Comparison of ENCODE assay signal across 9 cellular contexts in genomic region chr4:54840992-54841768, GRCh38.
DNase-seq lines count a peak whose midpoint lies in the region; ATAC-seq, FAIRE-seq and TF ChIP-seq lines count a peak whose summit lies in the region.
"Had no signal": no experiment of that assay in that cellular context is flagged by ENCODE, and none has a peak within 500 bp of the region (broad histone marks: within the 10 kb centered on the region; RNA-seq: fewer than 3 reads in every experiment).

No MANE protein-coding gene starts in this region.

- peaks cover 3% of the 10 kb centered on the region; the same call in 1 of the 2 replicates for H3K27me3 ChIP-seq in IMR-90 (ENCODE audit: control insufficient read depth, insufficient read depth, low read length)
- H3K27me3 ChIP-seq in GM12878 (replicated peaks in 1 of 2; ENCODE audit: control insufficient read depth in 2 of 2, insufficient read depth in 2 of 2, low read length in 1 of 2), result no peaks in the 10 kb centered on the region

- no peak overlapping the region for H2AK5ac ChIP-seq in IMR-90 (ENCODE audit: low read depth, low read length)

- H4K91ac ChIP-seq in IMR-90 (ENCODE audit: insufficient read depth, low read depth, low read length), result no peak overlapping the region

- H3K27ac ChIP-seq in IMR-90 (ENCODE audit: insufficient read depth, low read length), result no peak overlapping the region
- H3K27ac ChIP-seq in GM12878 (ENCODE audit: control insufficient read depth, insufficient read depth), result no peak overlapping the region

- H2AK9ac ChIP-seq in IMR-90 (replicated peaks; ENCODE audit: low read depth, low read length, poor library complexity), result no peak overlapping the region

- no peak overlapping the region for H3K14ac ChIP-seq in IMR-90 (replicated peaks; ENCODE audit: low read depth, low read length)

- H3K56ac ChIP-seq in IMR-90 (ENCODE audit: extremely low read depth, insufficient read depth, low read length), result no peak overlapping the region

- SMC1A ChIA-PET in GM12878 (lab: Charles Lee; ENCODE audit: uncharacterized antibody, unreplicated experiment), result interaction anchor here (1.1 to 1.4 kb wide), 2 partner anchors 10 to 13 kb away, joined by 3 read pairs; no protein-coding TSS in a partner anchor

- H3K23ac ChIP-seq in IMR-90 (ENCODE audit: low read depth, low read length), result no peak overlapping the region

- intact Hi-C loops in IMR-90 (cut with micrococcal nuclease), result loop anchor here (1.0 to 10.0 kb wide), 2 partner anchors 456 to 522 kb away; no protein-coding TSS in a partner anchor
- intact Hi-C loops in GM12878 (cut with micrococcal nuclease; ENCODE audit: unreplicated experiment), result loop anchor here (2.0 to 5.0 kb wide), 2 partner anchors 156 to 519 kb away; no protein-coding TSS in a partner anchor

- no peaks in the 10 kb centered on the region for H4K20me1 ChIP-seq in IMR-90 (ENCODE audit: insufficient read depth, low read length)
- H4K20me1 ChIP-seq in GM12878 (ENCODE audit: control insufficient read depth, insufficient read depth), result no peaks in the 10 kb centered on the region

- H2AFZ ChIP-seq in IMR-90 (replicated peaks; ENCODE audit: low read length, poor library complexity) (no peak overlapping the region), GM12878 (ENCODE audit: control insufficient read depth, low read depth, low read length) (no peak overlapping the region)

- H3K79me2 ChIP-seq in GM12878 (ENCODE audit: control insufficient read depth, insufficient read depth, low read length), result no peaks in the 10 kb centered on the region

- H4K8ac ChIP-seq in IMR-90 (ENCODE audit: low read depth in 2 of 2, low read length in 2 of 2), result no peak overlapping the region

- H3K9ac ChIP-seq in IMR-90 (ENCODE audit: low read depth, low read length) (no peak overlapping the region), GM12878 (ENCODE audit: control insufficient read depth, insufficient read depth, low read length) (no peak overlapping the region)

- H3K9me3 ChIP-seq in IMR-90 (ENCODE audit: control insufficient read depth, insufficient read depth, low read length), result no peaks in the 10 kb centered on the region
- H3K9me3 ChIP-seq in GM12878 (replicated peaks; ENCODE audit: control insufficient read depth, insufficient read depth, low read length), result no peaks in the 10 kb centered on the region

- POLR2A ChIA-PET in IMR-90 (lab: Charles Lee; ENCODE audit: unreplicated experiment) (no interaction called here), GM12878 (lab: Charles Lee) (no interaction called here)

- H3K36me3 ChIP-seq in IMR-90 (ENCODE audit: control insufficient read depth, insufficient read depth, low read length) (no peaks in the 10 kb centered on the region), GM12878 (ENCODE audit: control insufficient read depth in 2 of 2, insufficient read depth in 2 of 2, low read length in 1 of 2) (no peaks in the 10 kb centered on the region)

- H3K4me2 ChIP-seq in IMR-90 (ENCODE audit: low read depth, low read length) (no peak overlapping the region), GM12878 (ENCODE audit: control insufficient read depth, insufficient read depth) (no peak overlapping the region)

- TF ChIP-seq POLR2A in IMR-90 (IDR thresholded peaks at IDR 0.05; ENCODE audit: low read depth, low read length) (no peak), GM12878 (IDR thresholded peaks at IDR 0.05; ENCODE audit: low read depth, low read length) (no peak), GM18505 (IDR thresholded peaks at IDR 0.05; ENCODE audit: borderline replicate concordance, extremely low read depth, insufficient read depth, insufficient read length) (no peak)

- peak; percentile 29 for TF ChIP-seq CTCF in IMR-90 (conservative IDR thresholded peaks at IDR 0.05; ENCODE audit: low read depth, low read length)
- TF ChIP-seq CTCF in GM12878 (IDR thresholded peaks at IDR 0.05 in 2 of 3, conservative IDR thresholded peaks at IDR 0.05 in 1 of 3; ENCODE audit: control insufficient read depth in 2 of 3, extremely low read depth in 1 of 3, insufficient read depth in 1 of 3, low read depth in 3 of 3, low read length in 3 of 3), result peak in 1 of 3 experiments; percentile 18; a peak in 1 of 6 replicates

- in situ Hi-C loops in IMR-90 (cut with MboI; ENCODE audit: low sequenced_read_pairs), result no loop called here
- in situ Hi-C loops in GM12878 (cut with MboI), result no loop called here

- H3K79me1 ChIP-seq in IMR-90 (ENCODE audit: low read depth in 1 of 2, low read length in 2 of 2), result no peaks in the 10 kb centered on the region

- no peak for FAIRE-seq in GM12878 (lab: Jason Lieb, UNC)

- H2BK120ac ChIP-seq in IMR-90 (ENCODE audit: low read depth, low read length), result peak overlapping the region; percentile 21; the same call in 1 of the 2 replicates

- CTCF ChIA-PET in IMR-90 (lab: Yijun Ruan, JAX), result no interaction called here
- CTCF ChIA-PET in GM12878 (lab: Yijun Ruan, JAX), result no interaction called here

- H3K4me3 ChIP-seq in IMR-90 (ENCODE audit: insufficient read depth, low read depth, low read length) (no peak overlapping the region), GM12878 (no peak overlapping the region)

- no peak overlapping the region for H2BK5ac ChIP-seq in IMR-90 (ENCODE audit: low read depth, low read length, poor library complexity, severe bottlenecking)

- H3K4me1 ChIP-seq in IMR-90 (ENCODE audit: control insufficient read depth, insufficient read depth, low read length) (no peaks in the 10 kb centered on the region; the same call in 1 of the 2 replicates), GM12878 (ENCODE audit: control insufficient read depth, insufficient read depth, low read length) (no peaks in the 10 kb centered on the region)

- BruUV-seq in IMR-90 (replicated peaks; lab: Mats Ljungman, UMichigan), result no TSS peak
- no TSS peak for BruUV-seq in GM12878 (replicated peaks; lab: Mats Ljungman, UMichigan)

- TF ChIP-seq EP300 in GM12878 (IDR thresholded peaks at IDR 0.05; ENCODE audit: borderline replicate concordance in 1 of 2, control insufficient read depth in 1 of 2, low read depth in 2 of 2, low read length in 2 of 2), result no peak

- no peak overlapping the region for H4K5ac ChIP-seq in IMR-90 (ENCODE audit: low read depth, low read length)

- no CpG with 5 or more reads among the region's 2 CpGs for WGBS in IMR-90 (ENCODE audit: extremely low coverage in 2 of 2, insufficient read length in 1 of 2), 2 experiments
- 43% methylated on average over 2 of the region's 2 CpGs for WGBS in GM12878 (ENCODE audit: insufficient coverage, insufficient replicate concordance, low lambda C conversion rate, missing lambda C conversion rate)

- no peak overlapping the region for H3K18ac ChIP-seq in IMR-90 (ENCODE audit: low read depth, low read length)

- RAD21 ChIA-PET in GM12878 (lab: Charles Lee; ENCODE audit: unreplicated experiment), result no interaction called here

- H2BK15ac ChIP-seq in IMR-90 (ENCODE audit: low read depth, low read length), result no peak overlapping the region

- H3K9me1 ChIP-seq in IMR-90 (ENCODE audit: insufficient read depth, low read length), result no peaks in the 10 kb centered on the region

- H3K4ac ChIP-seq in IMR-90 (ENCODE audit: low read depth, low read length), result no peak overlapping the region

- peak; percentile 49 for TF ChIP-seq RAD21 in IMR-90 (IDR thresholded peaks at IDR 0.05; ENCODE audit: low read length)
- peak; percentile 40; the same call in 1 of the 2 replicates for TF ChIP-seq RAD21 in GM12878 (IDR thresholded peaks at IDR 0.05; ENCODE audit: insufficient read depth, low read depth, low read length)

- dilution Hi-C loops in IMR-90 (cut with HindIII; ENCODE audit: low sequenced_read_pairs, unreplicated experiment), result no loop called here

- ATAC-seq in IMR-90 (ENCODE audit: low read depth) (peak; percentile 68), GM12878 (no peak), GM18505 (IDR thresholded peaks at IDR 0.05; ENCODE audit: unreplicated experiment) (no peak)

- no peak overlapping the region for H2BK20ac ChIP-seq in IMR-90 (ENCODE audit: low read depth, low read length)

- DNase-seq in GM04504 (ENCODE audit: low read depth) (peak; percentile 44), IMR-90 (peak; percentile 2), GM12878 (ENCODE audit: low read depth, low spot score) (no peak), midbrain (lab: John Stamatoyannopoulos, UW) (peak; percentile 7), CD1c-positive myeloid dendritic cell (ENCODE audit: extremely low spot score) (no peak), NCI-H226 (no peak)
- DNase-seq in stimulated activated naive CD4-positive, alpha-beta T cell treated with Interleukin-2 at 50 U/mL for 16 hours (lab: John Stamatoyannopoulos, UW), result no peak
- DNase-seq: stimulated activated CD4-positive, alpha-beta T cell treated with anti-CD3 and anti-CD28 coated beads, Interleukin-15, amount 100 ng/mL, for 24 hours had no signal

TF ChIP-seq in IMR-90, 13 proteins besides CTCF, POLR2A, EP300 and RAD21:
- peak; percentile 13; the same call in 1 of the 2 replicates for TF ChIP-seq SMC3 (IDR thresholded peaks at IDR 0.05; ENCODE audit: low read depth, low read length)
- no peak for TF ChIP-seq CEBPB (IDR thresholded peaks at IDR 0.05; ENCODE audit: low read depth, low read length)
TF ChIP-seq in IMR-90: peak in this region for 1.

TF ChIP-seq in GM12878, 131 proteins besides CTCF, POLR2A, EP300 and RAD21:
- TF ChIP-seq RFX5 (IDR thresholded peaks at IDR 0.05; ENCODE audit: low read depth, low read length) (no peak), SMC3 (IDR thresholded peaks at IDR 0.05; ENCODE audit: borderline replicate concordance, low read length) (peak; percentile 26; the same call in 1 of the 2 replicates)

Comparison
In these comparisons a context has a peak if more than half of its experiments do, and no peak if none do; other contexts are left out.
1. DNase-seq: peak in GM04504 (single experiment), IMR-90 (single experiment) and midbrain (single experiment); none in GM12878 (single experiment), stimulated activated naive CD4-positive, alpha-beta T cell treated with Interleukin-2 at 50 U/mL for 16 hours (single experiment), CD1c-positive myeloid dendritic cell (single experiment) and NCI-H226 (single experiment).